Comparison of ENCODE assay signal across 8 cellular contexts in genomic region chr11:62394825-62395538, GRCh38. TPM values are rescaled to one million over a fixed set of nuclear protein-coding genes. Genes with fewer than 3 reads are reported as not detected.
A peak's percentile ranks its signal among the peaks of the same experiment; 100 is the strongest.
DNase-seq lines count a peak whose midpoint lies in the region; ATAC-seq and TF ChIP-seq lines count a peak whose summit lies in the region.

No MANE protein-coding gene starts in this region.

- H3K79me2 ChIP-seq in parathyroid adenoma, result no peaks in the 10 kb centered on the region

- H3K9me3 ChIP-seq in SK-N-MC (ENCODE audit: low read depth, low read length) (no peaks in the 10 kb centered on the region), parathyroid adenoma (ENCODE audit: control insufficient read depth, low read length) (no peaks in the 10 kb centered on the region)

- no peaks in the 10 kb centered on the region for H3K27me3 ChIP-seq in parathyroid adenoma (ENCODE audit: control insufficient read depth, insufficient read depth, low read length)

- H3K4me3 ChIP-seq in SK-N-MC (peak overlapping the region; percentile 78), parathyroid adenoma (ENCODE audit: low read depth, low read length) (no peak overlapping the region)

- intact Hi-C loops in left cardiac atrium (cut with DNase I), result loop anchor here (5.0 to 10.0 kb wide), 3 partner anchors 150 to 300 kb away; partner anchors contain the start of gene AHNAK (in 1 of the 2)

- peak overlapping the region; percentile 78 for H3K4me2 ChIP-seq in parathyroid adenoma (ENCODE audit: low read length)

- TF ChIP-seq CTCF in GM10266 (IDR thresholded peaks at IDR 0.05; ENCODE audit: control insufficient read depth, insufficient read depth, low read depth, missing control alignments) (peak; percentile 73), parathyroid adenoma (IDR thresholded peaks at IDR 0.05) (peak; percentile 52)

- ATAC-seq in left cardiac atrium (peak; percentile 75 to 80), HG03196 (IDR thresholded peaks at IDR 0.05; ENCODE audit: unreplicated experiment) (no peak), HG03280 (IDR thresholded peaks at IDR 0.05; ENCODE audit: unreplicated experiment) (no peak)

- H3K9ac ChIP-seq in SK-N-MC (ENCODE audit: insufficient read length) (no peak overlapping the region), parathyroid adenoma (no peak overlapping the region)

- peak; percentile 80 for DNase-seq in GM10266 (ENCODE audit: extremely low spot score)
- DNase-seq in NCI-H1105 (lab: John Stamatoyannopoulos, UW), result peak; percentile 87
- peak; percentile 65 for DNase-seq in SK-N-MC (ENCODE audit: low read depth, low spot score)
- peak; percentile 92 for DNase-seq in astrocyte of the hippocampus (ENCODE audit: low read depth, low spot score)
- DNase-seq in left cardiac atrium, result peak; percentile 88

- no peaks in the 10 kb centered on the region for H3K36me3 ChIP-seq in SK-N-MC (ENCODE audit: insufficient read depth, low read length)
- no peaks in the 10 kb centered on the region for H3K36me3 ChIP-seq in parathyroid adenoma (ENCODE audit: control insufficient read depth, insufficient read depth, low read length)

- H3K27ac ChIP-seq in SK-N-MC (0 out of 2 replicates have a peak overlapping the region, but pooled peaks have one; percentile 31), parathyroid adenoma (peak overlapping the region; percentile 53)

- H2AFZ ChIP-seq in parathyroid adenoma, result peak overlapping the region; percentile 90

- H3K4me1 ChIP-seq in parathyroid adenoma, result peaks cover 8% of the 10 kb centered on the region

RNA-seq across cellular contexts. Expression of gene SCGB1A1, which starts 23.9 kb away (rescaled TPM):
- total RNA-seq in left cardiac atrium, result not detected

RNA-seq across cellular contexts. Expression of gene ASRGL1, which starts 57.7 kb away (rescaled TPM):
- 1 to 10 TPM; 7.8 to 8.1 TPM for total RNA-seq in left cardiac atrium

Comparison
In these comparisons a context has a peak if more than half of its experiments do, and no peak if none do; other contexts are left out.
1. ATAC-seq: peak in left cardiac atrium (2 of 2); none in HG03196 (single experiment) and HG03280 (single experiment).
2. Peak in every context shown above with its lines, with median percentiles within 50 percentile points of each other: DNase-seq.